ENCODE assay signal across 1 cellular context in the genomic region with DNA sequence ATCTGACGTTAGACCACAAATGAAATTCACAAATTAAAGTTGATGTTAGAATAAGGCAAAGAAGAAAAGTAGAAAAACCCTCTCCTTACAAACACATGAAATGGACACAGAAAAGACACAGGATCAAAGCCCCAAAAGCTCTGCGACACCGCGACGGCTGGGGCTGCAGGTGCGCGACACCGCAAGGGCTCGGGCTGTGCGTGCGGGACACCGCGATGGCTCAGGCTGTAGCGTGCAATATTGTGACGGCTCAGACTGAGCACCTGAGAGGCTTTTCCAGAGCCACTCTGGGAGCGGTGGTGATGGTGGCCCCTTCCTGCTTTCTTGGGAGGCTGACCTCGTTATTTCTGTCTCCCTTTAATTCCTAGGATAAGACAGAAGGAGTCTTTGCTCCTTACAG.
TF ChIP-seq lines count a peak whose summit lies in the region.

No MANE protein-coding gene starts in this region.

TF ChIP-seq in IMR-90, 13 proteins besides CTCF, POLR2A, EP300 and RAD21 (continued from another document):
- TF ChIP-seq ELK1 (IDR thresholded peaks at IDR 0.05; ENCODE audit: borderline replicate concordance, low read depth, low read length) = no peak
- no peak for TF ChIP-seq CEBPB (IDR thresholded peaks at IDR 0.05; ENCODE audit: low read depth, low read length)
- no peak for TF ChIP-seq CHD1 (IDR thresholded peaks at IDR 0.05; ENCODE audit: low read depth, low read length)
- TF ChIP-seq MAZ (IDR thresholded peaks at IDR 0.05; ENCODE audit: borderline replicate concordance, low read depth, low read length) = no peak
- TF ChIP-seq MAFK (IDR thresholded peaks at IDR 0.05; ENCODE audit: low read depth, low read length) = no peak
- TF ChIP-seq USF2 (IDR thresholded peaks at IDR 0.05; ENCODE audit: low read depth, low read length) = no peak
- no peak for TF ChIP-seq BHLHE40 (IDR thresholded peaks at IDR 0.05; ENCODE audit: low read depth, low read length)
- TF ChIP-seq RCOR1 (IDR thresholded peaks at IDR 0.05; ENCODE audit: insufficient replicate concordance, low read length) = no peak
- TF ChIP-seq NFE2L2 (IDR thresholded peaks at IDR 0.05; ENCODE audit: low read depth, low read length) = no peak
- no peak for TF ChIP-seq FOS (IDR thresholded peaks at IDR 0.05; ENCODE audit: low read depth, low read length)
- TF ChIP-seq MXI1 (IDR thresholded peaks at IDR 0.05; ENCODE audit: borderline replicate concordance, low read depth, low read length) = no peak
